8 cellular contexts compared by ENCODE assay signal in genomic region chr5:14665949-14666741, GRCh38. TPM values are rescaled to one million over a fixed set of nuclear protein-coding genes. Genes with fewer than 3 reads are reported as not detected.
DNase-seq lines count a peak whose midpoint lies in the region; ATAC-seq, FAIRE-seq and TF ChIP-seq lines count a peak whose summit lies in the region.

No MANE protein-coding gene starts in this region.

- no peak for DNase-seq in CD14-positive monocyte (ENCODE audit: low spot score)
- DNase-seq in SJCRH30 = no peak
- no peak for DNase-seq in astrocyte (ENCODE audit: low read depth)
- DNase-seq in lung microvascular endothelial cell (ENCODE audit: low read depth in 2 of 2) = peak; percentile 39 to 57
- no peak for DNase-seq in NCI-H1092 (lab: John Stamatoyannopoulos, UW)

- H3K27me3 ChIP-seq in SJCRH30 (no peaks in the 10 kb centered on the region), astrocyte (ENCODE audit: insufficient read depth, low read length) (no peaks in the 10 kb centered on the region), stomach smooth muscle (ENCODE audit: control insufficient read depth in 1 of 2, insufficient read depth in 2 of 2, low read length in 2 of 2) (no peaks in the 10 kb centered on the region)

- H3K36me3 ChIP-seq in SJCRH30 = no peaks in the 10 kb centered on the region
- no peaks in the 10 kb centered on the region for H3K36me3 ChIP-seq in astrocyte (ENCODE audit: insufficient read depth, low read length)
- H3K36me3 ChIP-seq in stomach smooth muscle (ENCODE audit: control insufficient read depth in 2 of 2, insufficient read depth in 2 of 2, low read length in 2 of 2) = no peaks in the 10 kb centered on the region

- intact Hi-C loops in CD14-positive monocyte (cut with micrococcal nuclease) = loop anchor here in 1 of 2 donors (10.0 kb wide), 1 partner anchor 81 kb away; the partner anchor contains the start of gene OTULINL

- H3K4me2 ChIP-seq in astrocyte (ENCODE audit: low read length) = peak overlapping the region; percentile 86

- TF ChIP-seq CTCF in CD14-positive monocyte (IDR thresholded peaks at IDR 0.05) (no peak), astrocyte (IDR thresholded peaks at IDR 0.05; ENCODE audit: insufficient read depth, low read depth, low read length) (peak; percentile 7)

- ATAC-seq in GM18873 (IDR thresholded peaks at IDR 0.05; ENCODE audit: low FRiP score, unreplicated experiment) = peak; percentile 41
- peak; percentile 30 for ATAC-seq in HG03064 (IDR thresholded peaks at IDR 0.05; ENCODE audit: low read depth, unreplicated experiment)

- FAIRE-seq in astrocyte (lab: Jason Lieb, UNC) = no peak

- no peak overlapping the region for H2AFZ ChIP-seq in astrocyte (ENCODE audit: low read depth, low read length)

- H3K9me3 ChIP-seq in SJCRH30 (replicated peaks) (no peaks in the 10 kb centered on the region), astrocyte (ENCODE audit: insufficient read depth, low read depth, low read length) (no peaks in the 10 kb centered on the region), stomach smooth muscle (ENCODE audit: control insufficient read depth in 2 of 2, low read length in 2 of 2) (no peaks in the 10 kb centered on the region)

- peaks cover 0 to 2% (median 0%) of the 10 kb centered on the region in 3 donors for H3K27me3 Mint-ChIP-seq in CD14-positive monocyte (ENCODE audit: low read depth in 3 of 3)
- no peaks in the 10 kb centered on the region for H3K27me3 Mint-ChIP-seq in astrocyte (ENCODE audit: low read depth, unreplicated experiment)

- H3K9me3 Mint-ChIP-seq in CD14-positive monocyte (no peaks in the 10 kb centered on the region), astrocyte (ENCODE audit: unreplicated experiment) (no peaks in the 10 kb centered on the region)

- H3K36me3 Mint-ChIP-seq in CD14-positive monocyte (peaks cover 10 to 21% of the 10 kb centered on the region in 2 donors), astrocyte (ENCODE audit: low read depth, unreplicated experiment) (no peaks in the 10 kb centered on the region)

- H3K4me3 Mint-ChIP-seq in CD14-positive monocyte (peak overlapping the region; percentile 25 to 96), astrocyte (ENCODE audit: unreplicated experiment) (peak overlapping the region; percentile 99)

- H3K9ac ChIP-seq in astrocyte (ENCODE audit: low read length) (no peak overlapping the region), stomach smooth muscle (ENCODE audit: low read length in 2 of 2) (peak overlapping the region; percentile 51 to 67)

- no peaks in the 10 kb centered on the region for H3K4me1 ChIP-seq in SJCRH30
- peaks cover 27% of the 10 kb centered on the region for H3K4me1 ChIP-seq in astrocyte (ENCODE audit: insufficient read depth, low read length)
- peaks cover 34% of the 10 kb centered on the region for H3K4me1 ChIP-seq in stomach smooth muscle (ENCODE audit: control insufficient read depth, insufficient read depth, low read length)

- H3K4me3 ChIP-seq in SJCRH30 = peak overlapping the region; percentile 79; the same call in 1 of the 2 replicates
- peak overlapping the region; percentile 66 for H3K4me3 ChIP-seq in astrocyte (ENCODE audit: insufficient read depth, low read depth, low read length)
- peak overlapping the region; percentile 88 to 89 for H3K4me3 ChIP-seq in stomach smooth muscle (ENCODE audit: low read length in 2 of 2)

- H4K20me1 ChIP-seq in astrocyte (ENCODE audit: insufficient read depth, low read length) = peaks cover 51% of the 10 kb centered on the region

- H3K27ac Mint-ChIP-seq in CD14-positive monocyte (peak overlapping the region in 1 of 7 donors; percentile 41), astrocyte (ENCODE audit: unreplicated experiment) (peak overlapping the region; percentile 23)

- H3K27ac ChIP-seq in SJCRH30 (no peak overlapping the region), astrocyte (ENCODE audit: low read depth, low read length) (no peak overlapping the region), stomach smooth muscle (ENCODE audit: low read length) (no peak overlapping the region)

- H3K79me2 ChIP-seq in astrocyte (ENCODE audit: insufficient read depth, low read length) = peaks cover 63% of the 10 kb centered on the region

- peaks cover 59% of the 10 kb centered on the region for H3K4me1 Mint-ChIP-seq in CD14-positive monocyte
- peaks cover 22% of the 10 kb centered on the region for H3K4me1 Mint-ChIP-seq in astrocyte (ENCODE audit: low read depth, unreplicated experiment)

RNA-seq across cellular contexts. Expression of gene OTULIN, which starts 1.6 kb away (rescaled TPM):
- 10 to 100 TPM; 13.7 to 14.2 TPM for polyA plus RNA-seq in CD14-positive monocyte
- total RNA-seq in SJCRH30 (2014; rRNA removed; shearing (Covaris generic)) = 16.9 and 18.2 TPM in 2 replicates
- total RNA-seq in astrocyte (28.1 and 29.0 TPM in 2 replicates), lung microvascular endothelial cell (10.2 and 16.1 TPM in 2 replicates)

Comparison
In these comparisons a context has a peak if more than half of its experiments do, and no peak if none do; other contexts are left out.
1. DNase-seq: peak in lung microvascular endothelial cell (2 of 2); none in CD14-positive monocyte (single experiment), SJCRH30 (0 of 2), astrocyte (single experiment) and NCI-H1092 (single experiment).
2. Peak in every context shown above with its lines, with median percentiles within 50 percentile points of each other: H3K4me3 ChIP-seq.